Comparison of ENCODE assay signal across 8 cellular contexts in genomic region chr5:159412284-159413046, GRCh38.
DNase-seq lines count a peak whose midpoint lies in the region; ATAC-seq, FAIRE-seq and TF ChIP-seq lines count a peak whose summit lies in the region.

No MANE protein-coding gene starts in this region.

- no peak for TF ChIP-seq CTCF in GM12878 (IDR thresholded peaks at IDR 0.05 in 2 of 3, conservative IDR thresholded peaks at IDR 0.05 in 1 of 3; ENCODE audit: control insufficient read depth in 2 of 3, extremely low read depth in 1 of 3, insufficient read depth in 1 of 3, low read depth in 3 of 3, low read length in 3 of 3)

- H3K27me3 ChIP-seq in GM12878 (replicated peaks in 1 of 2; ENCODE audit: control insufficient read depth in 2 of 2, insufficient read depth in 2 of 2, low read length in 1 of 2) = no peaks in the 10 kb centered on the region

- no peaks in the 10 kb centered on the region; the same call in 2 of the 3 replicates for H3K9me3 ChIP-seq in GM12878 (replicated peaks; ENCODE audit: control insufficient read depth, insufficient read depth, low read length)

- peaks cover 19% of the 10 kb centered on the region for H3K4me1 ChIP-seq in GM12878 (ENCODE audit: control insufficient read depth, insufficient read depth, low read length)

- no peak overlapping the region for H3K27ac ChIP-seq in GM12878 (ENCODE audit: control insufficient read depth, insufficient read depth)

- TF ChIP-seq EP300 in GM12878 (IDR thresholded peaks at IDR 0.05; ENCODE audit: borderline replicate concordance in 1 of 2, control insufficient read depth in 1 of 2, low read depth in 2 of 2, low read length in 2 of 2) = peak in 1 of 2 experiments; percentile 51; a peak in 1 of 4 replicates

- ATAC-seq in GM18870 (IDR thresholded peaks at IDR 0.05; ENCODE audit: unreplicated experiment) = peak; percentile 48
- peak; percentile 70 for ATAC-seq in HG03060 (IDR thresholded peaks at IDR 0.05; ENCODE audit: low read depth, unreplicated experiment)
- peak; percentile 87 for ATAC-seq in GM12878

- CTCF ChIA-PET in GM12878 (lab: Yijun Ruan, JAX) = interaction anchor here (0.7 to 5.5 kb wide), 14 partner anchors 12 to 461 kb away, joined by 3 to 68 read pairs (median 4); no protein-coding TSS in a partner anchor

- no peaks in the 10 kb centered on the region for H3K79me2 ChIP-seq in GM12878 (ENCODE audit: control insufficient read depth, insufficient read depth, low read length)

- SMC1A ChIA-PET in GM12878 (lab: Charles Lee; ENCODE audit: uncharacterized antibody, unreplicated experiment) = interaction anchor here (0.7 to 6.7 kb wide), 14 partner anchors 8 to 364 kb away, joined by 3 to 133 read pairs (median 4); no protein-coding TSS in a partner anchor

- TF ChIP-seq POLR2A in GM12878 (IDR thresholded peaks at IDR 0.05; ENCODE audit: low read depth, low read length) = no peak

- no peak for FAIRE-seq in GM12878 (lab: Jason Lieb, UNC)

- H3K9ac ChIP-seq in GM12878 (ENCODE audit: control insufficient read depth, insufficient read depth, low read length) = no peak overlapping the region

- no peak overlapping the region for H2AFZ ChIP-seq in GM12878 (ENCODE audit: control insufficient read depth, low read depth, low read length)

- DNase-seq in T-helper 2 cell (peak in 4 of 5 experiments; percentile 21 to 91 (median 68)), GM12878 (ENCODE audit: low read depth, low spot score) (peak; percentile 62), NCI-H446 (lab: John Stamatoyannopoulos, UW) (no peak), NCI-H526 treated with DMSO at 0.1 percent for 48 hours (lab: John Stamatoyannopoulos, UW) (no peak), HPDE6-E6E7 (ENCODE audit: extremely low spot score) (no peak)
- DNase-seq in stimulated activated CD4-positive, alpha-beta T cell treated with anti-CD3 and anti-CD28 coated beads, TNF-alpha, amount 100 ng/mL, for 24 hours (ENCODE audit: low read depth in 3 of 3) = peak; percentile 19 to 65 (median 37)

- in situ Hi-C loops in GM12878 (cut with MboI) = no loop called here

- intact Hi-C loops in GM12878 (cut with micrococcal nuclease; ENCODE audit: unreplicated experiment) = loop anchor here (1.0 to 2.0 kb wide), 2 partner anchors 14 to 44 kb away; no protein-coding TSS in a partner anchor

- BruUV-seq in GM12878 (replicated peaks; lab: Mats Ljungman, UMichigan) = no TSS peak

- TF ChIP-seq RAD21 in GM12878 (IDR thresholded peaks at IDR 0.05; ENCODE audit: insufficient read depth, low read depth, low read length) = no peak

- no peak overlapping the region for H3K4me3 ChIP-seq in GM12878

- H4K20me1 ChIP-seq in GM12878 (ENCODE audit: control insufficient read depth, insufficient read depth) = no peaks in the 10 kb centered on the region

- POLR2A ChIA-PET in GM12878 (lab: Charles Lee) = interaction anchor here (1.0 to 4.3 kb wide), 6 partner anchors 12 to 81 kb away, joined by 3 to 21 read pairs (median 6); no protein-coding TSS in a partner anchor

- WGBS in GM12878 (ENCODE audit: insufficient coverage, insufficient replicate concordance, low lambda C conversion rate, missing lambda C conversion rate) = 2% methylated on average over 6 of the region's 6 CpGs

- RAD21 ChIA-PET in GM12878 (lab: Charles Lee; ENCODE audit: unreplicated experiment) = interaction anchor here (1.1 to 5.1 kb wide), 9 partner anchors 9 to 80 kb away, joined by 3 to 45 read pairs (median 6); no protein-coding TSS in a partner anchor

- peak overlapping the region; percentile 46; the same call in 1 of the 2 replicates for H3K4me2 ChIP-seq in GM12878 (ENCODE audit: control insufficient read depth, insufficient read depth)

- H3K36me3 ChIP-seq in GM12878 (ENCODE audit: control insufficient read depth in 2 of 2, insufficient read depth in 2 of 2, low read length in 1 of 2) = no peaks in the 10 kb centered on the region

TF ChIP-seq in GM12878, 131 proteins besides CTCF, POLR2A, EP300 and RAD21 (continues in another document):
- TF ChIP-seq, protein P1, sequence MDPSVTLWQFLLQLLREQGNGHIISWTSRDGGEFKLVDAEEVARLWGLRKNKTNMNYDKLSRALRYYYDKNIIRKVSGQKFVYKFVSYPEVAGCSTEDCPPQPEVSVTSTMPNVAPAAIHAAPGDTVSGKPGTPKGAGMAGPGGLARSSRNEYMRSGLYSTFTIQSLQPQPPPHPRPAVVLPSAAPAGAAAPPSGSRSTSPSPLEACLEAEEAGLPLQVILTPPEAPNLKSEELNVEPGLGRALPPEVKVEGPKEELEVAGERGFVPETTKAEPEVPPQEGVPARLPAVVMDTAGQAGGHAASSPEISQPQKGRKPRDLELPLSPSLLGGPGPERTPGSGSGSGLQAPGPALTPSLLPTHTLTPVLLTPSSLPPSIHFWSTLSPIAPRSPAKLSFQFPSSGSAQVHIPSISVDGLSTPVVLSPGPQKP (IDR thresholded peaks at IDR 0.05; ENCODE audit: low read depth, low read length) = no peak
- TF ChIP-seq, protein P2, sequence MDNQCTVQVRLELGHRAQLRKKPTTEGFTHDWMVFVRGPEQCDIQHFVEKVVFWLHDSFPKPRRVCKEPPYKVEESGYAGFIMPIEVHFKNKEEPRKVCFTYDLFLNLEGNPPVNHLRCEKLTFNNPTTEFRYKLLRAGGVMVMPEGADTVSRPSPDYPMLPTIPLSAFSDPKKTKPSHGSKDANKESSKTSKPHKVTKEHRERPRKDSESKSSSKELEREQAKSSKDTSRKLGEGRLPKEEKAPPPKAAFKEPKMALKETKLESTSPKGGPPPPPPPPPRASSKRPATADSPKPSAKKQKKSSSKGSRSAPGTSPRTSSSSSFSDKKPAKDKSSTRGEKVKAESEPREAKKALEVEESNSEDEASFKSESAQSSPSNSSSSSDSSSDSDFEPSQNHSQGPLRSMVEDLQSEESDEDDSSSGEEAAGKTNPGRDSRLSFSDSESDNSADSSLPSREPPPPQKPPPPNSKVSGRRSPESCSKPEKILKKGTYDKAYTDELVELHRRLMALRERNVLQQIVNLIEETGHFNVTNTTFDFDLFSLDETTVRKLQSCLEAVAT (IDR thresholded peaks at IDR 0.05) = no peak
- peak; percentile 79 for TF ChIP-seq IKZF1 (conservative IDR thresholded peaks at IDR 0.05)
- TF ChIP-seq JUNB (IDR thresholded peaks at IDR 0.05) = peak; percentile 23
- no peak for TF ChIP-seq PML (IDR thresholded peaks at IDR 0.05; ENCODE audit: low read length)
- peak; percentile 75 for TF ChIP-seq NR2F1 (conservative IDR thresholded peaks at IDR 0.05)
- no peak for TF ChIP-seq SIX5 (IDR thresholded peaks at IDR 0.05; ENCODE audit: low read depth, low read length, severe bottlenecking)
- TF ChIP-seq TCF12 (IDR thresholded peaks at IDR 0.05; ENCODE audit: low read depth, low read length) = no peak
- TF ChIP-seq, protein P3, sequence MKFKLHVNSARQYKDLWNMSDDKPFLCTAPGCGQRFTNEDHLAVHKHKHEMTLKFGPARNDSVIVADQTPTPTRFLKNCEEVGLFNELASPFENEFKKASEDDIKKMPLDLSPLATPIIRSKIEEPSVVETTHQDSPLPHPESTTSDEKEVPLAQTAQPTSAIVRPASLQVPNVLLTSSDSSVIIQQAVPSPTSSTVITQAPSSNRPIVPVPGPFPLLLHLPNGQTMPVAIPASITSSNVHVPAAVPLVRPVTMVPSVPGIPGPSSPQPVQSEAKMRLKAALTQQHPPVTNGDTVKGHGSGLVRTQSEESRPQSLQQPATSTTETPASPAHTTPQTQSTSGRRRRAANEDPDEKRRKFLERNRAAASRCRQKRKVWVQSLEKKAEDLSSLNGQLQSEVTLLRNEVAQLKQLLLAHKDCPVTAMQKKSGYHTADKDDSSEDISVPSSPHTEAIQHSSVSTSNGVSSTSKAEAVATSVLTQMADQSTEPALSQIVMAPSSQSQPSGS (IDR thresholded peaks at IDR 0.05; ENCODE audit: low read length) = 0 out of 2 replicates have a peak, but pooled peaks have one; percentile 17
- no peak for TF ChIP-seq CBX5 (IDR thresholded peaks at IDR 0.05; ENCODE audit: low read depth)
- peak; percentile 82 for TF ChIP-seq EED (IDR thresholded peaks at IDR 0.05; ENCODE audit: low read depth)
- TF ChIP-seq YBX1 (IDR thresholded peaks at IDR 0.05) = no peak
- TF ChIP-seq GATAD2B (conservative IDR thresholded peaks at IDR 0.05; ENCODE audit: low read depth) = no peak
- peak in 1 of 2 experiments; percentile 73; a peak in 1 of 4 replicates for TF ChIP-seq ETV6 (conservative IDR thresholded peaks at IDR 0.05 in 1 of 2, IDR thresholded peaks at IDR 0.05 in 1 of 2; ENCODE audit: borderline replicate concordance in 1 of 2, low read depth in 1 of 2)
- peak; percentile 24 for TF ChIP-seq MEF2B (IDR thresholded peaks at IDR 0.05; ENCODE audit: partially characterized antibody, poor library complexity, severe bottlenecking)
- TF ChIP-seq BHLHE40 (IDR thresholded peaks at IDR 0.05; ENCODE audit: borderline replicate concordance in 1 of 2, low read depth in 2 of 2, low read length in 1 of 2) = peak; percentile 20 to 25; a peak in 2 of 4 replicates
- peak; percentile 55 to 68; a peak in 3 of 4 replicates for TF ChIP-seq IKZF2 (IDR thresholded peaks at IDR 0.05)
- no peak for TF ChIP-seq BRCA1 (IDR thresholded peaks at IDR 0.05; ENCODE audit: low read depth, low read length)
- peak; percentile 57 for TF ChIP-seq ATF7 (IDR thresholded peaks at IDR 0.05; ENCODE audit: low read depth)
- peak; percentile 38; the same call in 1 of the 2 replicates for TF ChIP-seq CBFB (IDR thresholded peaks at IDR 0.05; ENCODE audit: low read depth)
- TF ChIP-seq MXI1 (IDR thresholded peaks at IDR 0.05; ENCODE audit: low read depth, low read length) = no peak

Comparison
In these comparisons a context has a peak if more than half of its experiments do, and no peak if none do; other contexts are left out.
1. DNase-seq: peak in T-helper 2 cell (4 of 5), GM12878 (single experiment) and stimulated activated CD4-positive, alpha-beta T cell treated with anti-CD3 and anti-CD28 coated beads, TNF-alpha, amount 100 ng/mL, for 24 hours (3 of 3); none in NCI-H446 (0 of 2), NCI-H526 treated with DMSO at 0.1 percent for 48 hours (single experiment) and HPDE6-E6E7 (single experiment).
2. Peak in every context shown above with its lines, with median percentiles within 50 percentile points of each other: ATAC-seq.